In the genomic region with DNA sequence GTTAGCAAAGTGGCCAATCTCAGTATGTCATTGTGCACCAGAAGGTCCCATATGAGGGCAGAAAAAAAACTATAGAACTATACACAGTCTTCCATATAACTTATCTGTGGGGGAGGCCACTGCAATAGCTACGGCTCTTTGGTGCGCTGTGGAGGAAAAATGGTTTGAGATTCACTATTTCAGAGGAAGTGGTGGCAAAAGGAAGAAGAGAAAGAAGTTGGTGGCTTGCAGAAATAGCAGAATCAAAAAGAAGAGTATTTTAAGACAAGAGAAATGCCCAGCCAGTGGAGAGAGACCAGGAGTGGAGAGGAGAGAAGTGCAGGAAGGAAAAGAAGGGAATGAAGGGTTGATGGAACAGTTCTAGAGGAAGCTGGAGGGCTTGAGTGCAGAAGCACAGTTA, we compare ENCODE assay signal across 14 cellular contexts.
DNase-seq lines count a peak whose midpoint lies in the region; ATAC-seq and TF ChIP-seq lines count a peak whose summit lies in the region.
"Had no signal": no experiment of that assay in that cellular context is flagged by ENCODE, and none has a peak within 500 bp of the region (broad histone marks: within the 10 kb centered on the region; RNA-seq: fewer than 3 reads in every experiment).

No MANE protein-coding gene starts in this region.

- H3K36me3 ChIP-seq in BLaER1 (peaks cover 77% of the 10 kb centered on the region), DND-41 (ENCODE audit: insufficient read depth, low read length) (peaks cover 88% of the 10 kb centered on the region)
- H3K36me3 ChIP-seq in effector memory CD4-positive, alpha-beta T cell (ENCODE audit: control insufficient read depth, insufficient read depth, low read length) = peaks cover 3% of the 10 kb centered on the region
- H3K36me3 ChIP-seq: heart left ventricle, MG63, prostate gland, transverse colon had no signal

- peaks cover 70% of the 10 kb centered on the region for H3K4me1 Mint-ChIP-seq in T-helper 1 cell treated with Interleukin-12 subunit alpha and Interleukin-12 subunit beta and Interleukin-4 antibody, amounts not matched to agents 30 μg/mL and 1 μg/mL, for 36 hours (ENCODE audit: low read depth)

- H3K4me3 Mint-ChIP-seq in T-helper 1 cell treated with Interleukin-12 subunit alpha and Interleukin-12 subunit beta and Interleukin-4 antibody, amounts not matched to agents 30 μg/mL and 1 μg/mL, for 36 hours = peak overlapping the region; percentile 70

- no peaks in the 10 kb centered on the region for H3K9me3 Mint-ChIP-seq in T-helper 1 cell treated with Interleukin-12 subunit alpha and Interleukin-12 subunit beta and Interleukin-4 antibody, amounts not matched to agents 30 μg/mL and 1 μg/mL, for 36 hours

- H3K9me3 ChIP-seq in BLaER1 = no peaks in the 10 kb centered on the region
- H3K9me3 ChIP-seq in DND-41 (ENCODE audit: insufficient read depth, low read length, severe bottlenecking) = no peaks in the 10 kb centered on the region
- H3K9me3 ChIP-seq in effector memory CD4-positive, alpha-beta T cell (ENCODE audit: control insufficient read depth, low read length) = no peaks in the 10 kb centered on the region
- H3K9me3 ChIP-seq: heart left ventricle, MG63, prostate gland, transverse colon had no signal

- H3K79me2 ChIP-seq in DND-41 (ENCODE audit: insufficient read depth, low read length) = peaks cover 100% of the 10 kb centered on the region

- H3K36me3 Mint-ChIP-seq in T-helper 1 cell treated with Interleukin-12 subunit alpha and Interleukin-12 subunit beta and Interleukin-4 antibody, amounts not matched to agents 30 μg/mL and 1 μg/mL, for 36 hours (ENCODE audit: low read depth) = peaks cover 32% of the 10 kb centered on the region

- H3K4me3 ChIP-seq in BLaER1 (no peak overlapping the region), DND-41 (ENCODE audit: low read depth in 1 of 2, low read length in 2 of 2) (no peak overlapping the region)
- peak overlapping the region; percentile 19 for H3K4me3 ChIP-seq in effector memory CD4-positive, alpha-beta T cell (ENCODE audit: insufficient read depth, low read depth, low read length, poor library complexity, severe bottlenecking)
- H3K4me3 ChIP-seq: heart left ventricle, MG63, prostate gland, SK-N-MC, transverse colon had no signal

- H3K27me3 Mint-ChIP-seq in T-helper 1 cell treated with Interleukin-12 subunit alpha and Interleukin-12 subunit beta and Interleukin-4 antibody, amounts not matched to agents 30 μg/mL and 1 μg/mL, for 36 hours (ENCODE audit: low read depth) = no peaks in the 10 kb centered on the region

- ATAC-seq in DND-41 (ENCODE audit: insufficient read depth, low read depth) = peak; percentile 27; the same call in 2 of the 3 replicates
- ATAC-seq in GM18868 (IDR thresholded peaks at IDR 0.05; ENCODE audit: unreplicated experiment) = no peak
- ATAC-seq in HG02870 (IDR thresholded peaks at IDR 0.05; ENCODE audit: unreplicated experiment) = no peak

- TF ChIP-seq CTCF in DND-41 (IDR thresholded peaks at IDR 0.05; ENCODE audit: borderline replicate concordance, extremely low read depth, low read length, poor library complexity, severe bottlenecking) = no peak

- peak overlapping the region; percentile 91 for H3K27ac Mint-ChIP-seq in T-helper 1 cell treated with Interleukin-12 subunit alpha and Interleukin-12 subunit beta and Interleukin-4 antibody, amounts not matched to agents 30 μg/mL and 1 μg/mL, for 36 hours

- H4K20me1 ChIP-seq in BLaER1 (peaks cover 100% of the 10 kb centered on the region), DND-41 (ENCODE audit: insufficient read depth, low read length) (peaks cover 69% of the 10 kb centered on the region)

- H3K27ac ChIP-seq in BLaER1 (peak overlapping the region; percentile 41), DND-41 (ENCODE audit: low read length) (peak overlapping the region; percentile 76)
- peak overlapping the region; percentile 67 for H3K27ac ChIP-seq in effector memory CD4-positive, alpha-beta T cell (ENCODE audit: insufficient read depth, low read length, poor library complexity, severe bottlenecking)
- H3K27ac ChIP-seq: prostate gland, SK-N-MC had no signal

- H3K9ac ChIP-seq in BLaER1 (peak overlapping the region; percentile 25; the same call in 1 of the 2 replicates), DND-41 (ENCODE audit: low read depth, low read length) (no peak overlapping the region; the same call in 1 of the 2 replicates)

- peak overlapping the region; percentile 91 for H3K4me2 ChIP-seq in BLaER1
- H3K4me2 ChIP-seq in DND-41 (ENCODE audit: insufficient read depth, low read length) = no peak overlapping the region

- DNase-seq in DND-41 (no peak), NCI-H82 treated with DMSO at 0.1 percent for 48 hours (lab: John Stamatoyannopoulos, UW; ENCODE audit: unreplicated experiment) (no peak), hippocampal formation (lab: John Stamatoyannopoulos, UW) (no peak)
- no peak for DNase-seq in effector memory CD4-positive, alpha-beta T cell
- DNase-seq: heart left ventricle, NCI-H2171, transverse colon had no signal

- H2AFZ ChIP-seq in DND-41 (ENCODE audit: low read depth, low read length) = no peak overlapping the region

- H3K27me3 ChIP-seq in BLaER1 = no peaks in the 10 kb centered on the region
- no peaks in the 10 kb centered on the region for H3K27me3 ChIP-seq in DND-41 (ENCODE audit: insufficient read depth, low read length, poor library complexity)
- H3K27me3 ChIP-seq in effector memory CD4-positive, alpha-beta T cell (replicated peaks; ENCODE audit: control insufficient read depth, insufficient read depth, low read length, poor library complexity, severe bottlenecking) = no peaks in the 10 kb centered on the region
- H3K27me3 ChIP-seq: MG63, transverse colon had no signal

- peaks cover 84% of the 10 kb centered on the region for H3K4me1 ChIP-seq in BLaER1
- H3K4me1 ChIP-seq in DND-41 (ENCODE audit: insufficient read depth, low read length) = peaks cover 83% of the 10 kb centered on the region
- H3K4me1 ChIP-seq in effector memory CD4-positive, alpha-beta T cell (ENCODE audit: control insufficient read depth, insufficient read depth, low read length, poor library complexity, severe bottlenecking) = peaks cover 64% of the 10 kb centered on the region
- H3K4me1 ChIP-seq: prostate gland had no signal
